24 cellular contexts compared by ENCODE assay signal in genomic region chr2:120774557-120775160, GRCh38. TPM values are rescaled to one million over a fixed set of nuclear protein-coding genes. Genes with fewer than 3 reads are reported as not detected.
DNase-seq lines count a peak whose midpoint lies in the region; ATAC-seq, FAIRE-seq and TF ChIP-seq lines count a peak whose summit lies in the region.
"Had no signal": no experiment of that assay in that cellular context is flagged by ENCODE, and none has a peak within 500 bp of the region (broad histone marks: within the 10 kb centered on the region; RNA-seq: fewer than 3 reads in every experiment).

No MANE protein-coding gene starts in this region.

- H3K4me1 Mint-ChIP-seq in nephron progenitor cell = peaks cover 46% of the 10 kb centered on the region
- H3K4me1 Mint-ChIP-seq: CD8-positive, alpha-beta memory T cell had no signal

- H3K18ac ChIP-seq in H1 (ENCODE audit: extremely low read depth, low read length) = no peak overlapping the region

- no peaks in the 10 kb centered on the region for H3K36me3 ChIP-seq in H1 (ENCODE audit: control insufficient read depth in 2 of 4, insufficient read depth in 4 of 4, low read length in 3 of 4)
- no peaks in the 10 kb centered on the region for H3K36me3 ChIP-seq in HepG2 (replicated peaks in 1 of 2; ENCODE audit: control insufficient read depth in 1 of 2, insufficient read depth in 2 of 2, low read length in 2 of 2)
- H3K36me3 ChIP-seq in aorta (ENCODE audit: control insufficient read depth in 1 of 2, insufficient read depth in 2 of 2, low read length in 1 of 2) = no peaks in the 10 kb centered on the region
- H3K36me3 ChIP-seq: BLaER1 treated with 17β-estradiol and CSF1 and Interleukin-3, amounts not matched to agents 10 nM and 100 nM; MG63 had no signal

- no peaks in the 10 kb centered on the region; the same call in 1 of the 2 replicates for H3K23me2 ChIP-seq in H1 (ENCODE audit: low read depth, low read length)

- FAIRE-seq in H1 (lab: Jason Lieb, UNC) (no peak), HepG2 (lab: Jason Lieb, UNC) (no peak)
- FAIRE-seq: GM12878, GM18507 had no signal

- H4K20me1 ChIP-seq in H1 (replicated peaks in 1 of 2; ENCODE audit: control insufficient read depth in 1 of 2, insufficient read depth in 2 of 2, low read length in 2 of 2) (peaks cover 34 to 59% of the 10 kb centered on the region in 2 experiments), HepG2 (ENCODE audit: insufficient read depth, low read length) (no peaks in the 10 kb centered on the region; the same call in 1 of the 2 replicates)

- POLR2A ChIA-PET in H1 (lab: Charles Lee; ENCODE audit: partially characterized antibody) (interaction anchor here (1.7 to 4.8 kb wide), 2 partner anchors 11 to 37 kb away, joined by 4 to 31 read pairs; no protein-coding TSS in a partner anchor), HepG2 (lab: Yijun Ruan, JAX) (no interaction called here)

- H3K9me3 Mint-ChIP-seq in nephron progenitor cell = no peaks in the 10 kb centered on the region
- H3K9me3 Mint-ChIP-seq: CD8-positive, alpha-beta memory T cell had no signal

- no peak overlapping the region for H4K8ac ChIP-seq in H1 (ENCODE audit: extremely low read depth, insufficient read depth, low read length)

- TF ChIP-seq POLR2A in H1 (IDR thresholded peaks at IDR 0.05; ENCODE audit: control extremely low read depth in 1 of 2, low read depth in 2 of 2, low read length in 2 of 2) = no peak
- no peak for TF ChIP-seq POLR2A in HepG2 (IDR thresholded peaks at IDR 0.05; ENCODE audit: insufficient read depth in 1 of 2, low read depth in 2 of 2, low read length in 2 of 2)

- H3K56ac ChIP-seq in H1 (replicated peaks; ENCODE audit: insufficient read length, low read depth, low read length) = no peak overlapping the region

- peak; percentile 53 for DNase-seq in Right ventricle myocardium inferior (ENCODE audit: missing footprints)
- DNase-seq in cardiac septum (ENCODE audit: low spot score) = no peak
- DNase-seq in H1 (ENCODE audit: low read depth in 1 of 2, low spot score in 2 of 2) = no peak
- DNase-seq in HepG2 (ENCODE audit: low spot score) = no peak
- peak; percentile 14 to 26 for DNase-seq in aorta
- no peak for DNase-seq in KBM-7
- no peak for DNase-seq in nephron progenitor cell
- DNase-seq in D341Med (ENCODE audit: low spot score) = no peak
- DNase-seq: DND-41, GDM1, GOT3, Karpas-422, MG63, NCI-H1105 treated with DMSO at 0.1 percent for 48 hours, NCI-H1694 treated with DMSO at 0.1 percent for 48 hours, NCI-H2107, NCI-H2227 treated with DMSO at 0.1 percent for 48 hours, NCI-H524, SHP77 had no signal

- H2AFZ ChIP-seq in H1 (ENCODE audit: low read length) (no peak overlapping the region), HepG2 (ENCODE audit: low read length) (no peak overlapping the region)

- H3K4me3 ChIP-seq in H1 (ENCODE audit: extremely low read depth in 1 of 4, insufficient read depth in 2 of 4, low read depth in 3 of 4, low read length in 4 of 4) = no peak overlapping the region
- H3K4me3 ChIP-seq in HepG2 (replicated peaks in 1 of 3; ENCODE audit: insufficient read depth in 1 of 3, low read depth in 2 of 3, low read length in 3 of 3) = no peak overlapping the region
- no peak overlapping the region for H3K4me3 ChIP-seq in aorta (ENCODE audit: low read length in 2 of 2)
- H3K4me3 ChIP-seq: BLaER1 treated with 17β-estradiol and CSF1 and Interleukin-3, amounts not matched to agents 10 nM and 100 nM; GM12878; MG63 had no signal

- H3K36me3 Mint-ChIP-seq in nephron progenitor cell (ENCODE audit: low read depth) = no peaks in the 10 kb centered on the region
- H3K36me3 Mint-ChIP-seq: CD8-positive, alpha-beta memory T cell had no signal

- H3K4me3 Mint-ChIP-seq in nephron progenitor cell = no peak overlapping the region
- H3K4me3 Mint-ChIP-seq: CD8-positive, alpha-beta memory T cell had no signal

- H4K5ac ChIP-seq in H1 (ENCODE audit: insufficient read length, low read depth, low read length) = no peak overlapping the region

- no peak overlapping the region for H3K9ac ChIP-seq in H1 (replicated peaks in 1 of 4; ENCODE audit: extremely low read depth in 1 of 4, low read depth in 3 of 4, low read length in 3 of 4)
- no peak overlapping the region for H3K9ac ChIP-seq in HepG2 (ENCODE audit: insufficient read depth, low read depth, low read length)
- H3K9ac ChIP-seq: BLaER1 treated with 17β-estradiol and CSF1 and Interleukin-3, amounts not matched to agents 10 nM and 100 nM had no signal

- H3K79me2 ChIP-seq in H1 (ENCODE audit: control insufficient read depth in 1 of 2, insufficient read depth in 2 of 2, low read length in 2 of 2) = peaks cover 17 to 99% of the 10 kb centered on the region in 2 experiments
- H3K79me2 ChIP-seq in HepG2 (ENCODE audit: insufficient read depth, low read length) = no peaks in the 10 kb centered on the region

- no peak overlapping the region for H3K4ac ChIP-seq in H1 (replicated peaks; ENCODE audit: insufficient read length, low read depth, low read length)

- CTCF ChIA-PET in H1 (lab: Charles Lee; ENCODE audit: partially characterized antibody) (interaction anchor here (0.9 to 2.8 kb wide), 5 partner anchors 10 to 297 kb away, joined by 3 to 9 read pairs (median 4); no protein-coding TSS in a partner anchor), HepG2 (lab: Yijun Ruan, JAX; ENCODE audit: low intra/inter-chr PET ratio, low total read pairs) (no interaction called here)

- no peak overlapping the region for H2BK15ac ChIP-seq in H1 (ENCODE audit: low read length)

- H3K4me2 ChIP-seq in H1 (ENCODE audit: insufficient read depth in 1 of 2, low read depth in 2 of 2, low read length in 2 of 2) (no peak overlapping the region; a peak in 1 of 4 replicates), HepG2 (ENCODE audit: low read depth, low read length) (no peak overlapping the region)

- H2BK5ac ChIP-seq in H1 (ENCODE audit: low read depth, low read length) = no peak overlapping the region

- TF ChIP-seq RAD21 in H1 (IDR thresholded peaks at IDR 0.05 in 1 of 2, conservative IDR thresholded peaks at IDR 0.05 in 1 of 2; ENCODE audit: low read depth in 2 of 2, low read length in 2 of 2) = no peak
- TF ChIP-seq RAD21 in HepG2 (CRISPR knock-in tag; IDR thresholded peaks at IDR 0.05) = no peak

- in situ Hi-C loops in HepG2 (cut with HindIII; ENCODE audit: extremely low pct_ligation_motif_present, low pct_unique_long_range_greater_than_20kb) = no loop called here
- in situ Hi-C loops in KBM-7 (cut with MboI; ENCODE audit: low pct_unique_long_range_greater_than_20kb, low sequenced_read_pairs) = no loop called here

- H3K27ac ChIP-seq in H1 (ENCODE audit: low read depth, low read length) = no peak overlapping the region
- H3K27ac ChIP-seq in HepG2 (ENCODE audit: extremely low read length, insufficient read depth, low read length) = no peak overlapping the region
- no peak overlapping the region for H3K27ac ChIP-seq in aorta (ENCODE audit: low read depth in 1 of 2, low read length in 2 of 2)
- H3K27ac ChIP-seq: BLaER1 treated with 17β-estradiol and CSF1 and Interleukin-3, amounts not matched to agents 10 nM and 100 nM had no signal

- H3K79me1 ChIP-seq in H1 (ENCODE audit: low read depth, low read length) = peaks cover 47% of the 10 kb centered on the region

- no TSS peak for BruUV-seq in HepG2 (replicated peaks; lab: Mats Ljungman, UMichigan)

- H3K4me1 ChIP-seq in H1 (replicated peaks in 1 of 4; ENCODE audit: control insufficient read depth in 3 of 4, insufficient read depth in 4 of 4, low read length in 3 of 4) (peaks cover 21 to 51% (median 33%) of the 10 kb centered on the region in 4 experiments), HepG2 (ENCODE audit: insufficient read depth, low read length) (no peaks in the 10 kb centered on the region), aorta (ENCODE audit: control insufficient read depth in 1 of 2, insufficient read depth in 2 of 2, low read length in 2 of 2) (no peaks in the 10 kb centered on the region)

- H2AK5ac ChIP-seq in H1 (ENCODE audit: low read depth, low read length) = no peak overlapping the region

- no peak overlapping the region for H4K91ac ChIP-seq in H1 (replicated peaks; ENCODE audit: insufficient read length, low read length)

- no peak overlapping the region for H3K14ac ChIP-seq in H1 (ENCODE audit: insufficient read length)

- no peak overlapping the region for H2BK120ac ChIP-seq in H1 (replicated peaks; ENCODE audit: low read depth, low read length)

- H3K27ac Mint-ChIP-seq in nephron progenitor cell = no peak overlapping the region
- H3K27ac Mint-ChIP-seq: CD8-positive, alpha-beta memory T cell had no signal

- no peaks in the 10 kb centered on the region for H3K27me3 ChIP-seq in H1 (replicated peaks in 1 of 4; ENCODE audit: control insufficient read depth in 3 of 4, extremely low read depth in 1 of 4, insufficient read depth in 3 of 4, low read length in 3 of 4)
- H3K27me3 ChIP-seq in HepG2 (ENCODE audit: control insufficient read depth in 1 of 2, insufficient read depth in 2 of 2, low read length in 2 of 2) = peaks cover 15 to 80% of the 10 kb centered on the region in 2 experiments; a peak in 4 of 5 replicates
- H3K27me3 ChIP-seq in aorta (ENCODE audit: control insufficient read depth in 1 of 2, insufficient read depth in 2 of 2, low read length in 1 of 2) = no peaks in the 10 kb centered on the region
- H3K27me3 ChIP-seq: BLaER1 treated with 17β-estradiol and CSF1 and Interleukin-3, amounts not matched to agents 10 nM and 100 nM; MG63 had no signal

- no peak for TF ChIP-seq CTCF in H1 (IDR thresholded peaks at IDR 0.05; ENCODE audit: control extremely low read depth in 1 of 3, insufficient read depth in 1 of 3, low read depth in 1 of 3, low read length in 3 of 3)
- no peak for TF ChIP-seq CTCF in HepG2 (CRISPR knock-in tag; IDR thresholded peaks at IDR 0.05)
- no peak for TF ChIP-seq CTCF in nephron progenitor cell (IDR thresholded peaks at IDR 0.05)

- WGBS in H1 (ENCODE audit: extremely low coverage in 1 of 2, insufficient coverage in 1 of 2, insufficient read length in 1 of 2, insufficient replicate concordance in 2 of 2, low coverage in 1 of 2, low lambda C conversion rate in 2 of 2, missing lambda C conversion rate in 1 of 2), 2 experiments = 94% methylated on average over 5 of the region's 5 CpGs; no CpG with 5 or more reads in 1 of the 2 experiments
- WGBS in HepG2 (ENCODE audit: low lambda C conversion rate) = 10% methylated on average over 5 of the region's 5 CpGs
- 83 to 91% methylated on average over 5 of the region's 5 CpGs for WGBS in aorta, 2 donors

- intact Hi-C loops in Right ventricle myocardium inferior (cut with DNase I) = no loop called here
- intact Hi-C loops in cardiac septum (cut with DNase I) = no loop called here
- intact Hi-C loops in HepG2 (cut with micrococcal nuclease; ENCODE audit: unreplicated experiment) = no loop called here
- intact Hi-C loops in aorta (cut with DNase I) = no loop called here

- H3K9me3 ChIP-seq in H1 (ENCODE audit: insufficient read depth in 2 of 2, low read depth in 1 of 2, low read length in 1 of 2) (no peaks in the 10 kb centered on the region), HepG2 (ENCODE audit: low read length) (no peaks in the 10 kb centered on the region), aorta (ENCODE audit: control insufficient read depth, low read length) (no peaks in the 10 kb centered on the region)
- H3K9me3 ChIP-seq: BLaER1 treated with 17β-estradiol and CSF1 and Interleukin-3, amounts not matched to agents 10 nM and 100 nM; MG63 had no signal

- no peak overlapping the region for H3K23ac ChIP-seq in H1 (ENCODE audit: insufficient read length)

- no peak overlapping the region for H2BK20ac ChIP-seq in H1 (ENCODE audit: low read length)

- H3K27me3 Mint-ChIP-seq in nephron progenitor cell (ENCODE audit: low read depth, poor library complexity) = peaks cover under 1% of the 10 kb centered on the region

- H2BK12ac ChIP-seq in H1 (ENCODE audit: low read depth, low read length) = no peak overlapping the region

- ATAC-seq in Right ventricle myocardium inferior (no peak), HepG2 (no peak), aorta (ENCODE audit: low FRiP score) (no peak)
- ATAC-seq: GM12878, Panc1 had no signal

- TF ChIP-seq EP300 in H1 (IDR thresholded peaks at IDR 0.05; ENCODE audit: borderline replicate concordance in 1 of 2, low read depth in 2 of 2, low read length in 2 of 2) = no peak
- TF ChIP-seq EP300 in HepG2 (IDR thresholded peaks at IDR 0.05; ENCODE audit: low read depth in 2 of 2, low read length in 2 of 2) = no peak
- TF ChIP-seq EP300 in HepG2 (CRISPR knock-in tag; IDR thresholded peaks at IDR 0.05; ENCODE audit: borderline replicate concordance) = no peak

RNA-seq across cellular contexts. Expression of gene GLI2, which starts 39.0 kb away (rescaled TPM):
- total RNA-seq in Right ventricle myocardium inferior = 2.2 TPM
- 1.8 TPM for total RNA-seq in cardiac septum
- 46.9 and 49.8 TPM in 2 replicates for total RNA-seq in H1 (2021; fragmentation: NEBNext Ultra II Directional; extraction: Animal tissue kit (Norgen Biotek cat#: 25700))
- 18.4 and 28.8 TPM in 2 replicates for polyA plus RNA-seq in H1 (2011; rRNA removed)
- polyA plus RNA-seq in H1 (2011; cell fraction: cytosol; rRNA removed) = 12.7 TPM
- polyA plus RNA-seq in H1 (2011; cell fraction: nucleus; rRNA removed) = 59.5 TPM
- 17.6 to 27.8 TPM (median 24.7 TPM) in 4 replicates for polyA plus RNA-seq in H1 (2012, experiment 1 of 2)
- polyA plus RNA-seq in H1 (2012, experiment 2 of 2) = 9.7 TPM
- 17.1 TPM for polyA plus RNA-seq in H1 (2013, experiment 1 of 2)
- polyA plus RNA-seq in H1 (2013, experiment 2 of 2) = 16.9 TPM
- 17.2 and 19.9 TPM in 2 replicates for polyA minus RNA-seq in H1 (2011; rRNA and poly(A)+ RNA removed)
- 23.0 TPM for polyA minus RNA-seq in H1 (2011; cell fraction: cytosol; rRNA and poly(A)+ RNA removed)
- polyA minus RNA-seq in H1 (2011; cell fraction: nucleus; rRNA and poly(A)+ RNA removed) = 42.4 TPM
- not detected in 2 replicates for total RNA-seq in HepG2 (2016; rRNA removed; fragmentation: Illumina TruSeq; extraction: Trizol)
- total RNA-seq in HepG2 (2016; cell fraction: cytosol; rRNA removed; fragmentation: Illumina TruSeq; extraction: Trizol; ENCODE audit: low read depth) = not detected in 2 replicates
- not detected in 2 replicates for total RNA-seq in HepG2 (2016; cell fraction: insoluble cytoplasmic fraction; rRNA removed; fragmentation: Illumina TruSeq; extraction: Trizol)
- not detected in 2 replicates for total RNA-seq in HepG2 (2016; cell fraction: membrane; rRNA removed; fragmentation: Illumina TruSeq; extraction: Trizol)
- total RNA-seq in HepG2 (2016; cell fraction: nucleus; rRNA removed; fragmentation: Illumina TruSeq; extraction: Trizol) = not detected in 2 replicates
- polyA plus RNA-seq in HepG2 (2011; rRNA removed) = not detected in 2 replicates
- polyA plus RNA-seq in HepG2 (2011; cell fraction: cytosol; rRNA removed) = not detected in 2 replicates
- not detected in 2 replicates for polyA plus RNA-seq in HepG2 (2011; cell fraction: nucleus; rRNA removed)
- polyA plus RNA-seq in HepG2 (2012) = not detected in 2 replicates
- not detected in 2 replicates for polyA plus RNA-seq in HepG2 (2016; cell fraction: cytosol; fragmentation: Illumina TruSeq; extraction: Trizol; ENCODE audit: low read depth)
- polyA plus RNA-seq in HepG2 (2016; cell fraction: insoluble cytoplasmic fraction; fragmentation: Illumina TruSeq; extraction: Trizol; ENCODE audit: low read depth) = not detected in 2 replicates
- polyA plus RNA-seq in HepG2 (2016; cell fraction: membrane; fragmentation: Illumina TruSeq; extraction: Trizol; ENCODE audit: low read depth) = not detected in 2 replicates
- polyA plus RNA-seq in HepG2 (2016; cell fraction: nucleus; fragmentation: Illumina TruSeq; extraction: Trizol; ENCODE audit: insufficient read depth, low read depth) = not detected in 2 replicates
- 0.98 TPM in 1 of 2 replicates, not detected in the other for polyA minus RNA-seq in HepG2 (2011; rRNA and poly(A)+ RNA removed; ENCODE audit: low replicate concordance)
- polyA minus RNA-seq in HepG2 (2011; cell fraction: cytosol; rRNA and poly(A)+ RNA removed) = not detected in 2 replicates
- polyA minus RNA-seq in HepG2 (2011; cell fraction: nucleus; rRNA and poly(A)+ RNA removed) = not detected in 2 replicates
- total RNA-seq in aorta = 10 to 100 TPM in 1 of 2 donors, 1 to 10 TPM in 1; 9.0 to 18.5 TPM
- polyA plus RNA-seq in aorta = 1 to 10 TPM in 1 of 2 donors, under 1 TPM in 1; 0.88 to 1.9 TPM
- total RNA-seq: CD8-positive, alpha-beta memory T cell; GM12878 had no signal
- polyA plus RNA-seq: CD8-positive, alpha-beta memory T cell had no signal

Comparison
In these comparisons a context has a peak if more than half of its experiments do, and no peak if none do; other contexts are left out.
1. DNase-seq: peak in Right ventricle myocardium inferior (single experiment) and aorta (2 of 2); none in cardiac septum (single experiment), H1 (0 of 2), HepG2 (single experiment), KBM-7 (single experiment), nephron progenitor cell (single experiment) and D341Med (single experiment).